ENCODE assay signal across 8 cellular contexts in the genomic region with DNA sequence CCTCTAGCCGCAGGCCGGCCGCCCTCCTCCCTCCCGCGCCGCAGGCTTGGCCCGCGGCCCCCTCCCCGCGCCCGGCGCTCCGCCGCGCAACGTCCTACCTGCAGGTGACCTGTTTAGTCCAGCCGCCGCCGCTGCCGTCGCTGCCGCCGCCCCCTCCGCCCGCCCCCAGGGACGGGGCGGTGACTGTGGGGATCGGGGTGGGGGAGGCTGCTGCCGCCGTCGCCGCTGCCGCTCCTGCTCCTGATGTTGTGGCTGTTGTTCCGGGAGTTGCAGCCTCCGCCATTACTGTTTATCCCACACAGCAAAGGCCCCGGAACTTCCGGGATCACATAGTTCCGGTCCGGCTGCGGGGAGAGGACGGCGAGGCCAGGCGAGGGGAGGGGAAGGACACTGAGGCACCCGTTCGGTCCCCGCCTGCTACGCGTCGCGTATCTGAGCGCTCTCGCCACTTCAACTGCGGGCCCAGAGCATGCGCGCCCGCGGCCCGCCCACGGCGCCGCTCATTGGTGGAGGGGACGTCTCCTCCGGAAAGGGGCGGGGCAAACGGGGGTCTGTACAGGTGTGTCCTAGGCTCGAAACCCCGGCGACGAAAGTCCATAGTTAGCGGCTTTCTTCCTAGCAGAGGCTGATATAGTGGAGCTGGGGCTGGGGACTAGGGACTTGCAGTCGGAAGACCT. TPM values are rescaled to one million over a fixed set of nuclear protein-coding genes. Genes with fewer than 3 reads are reported as not detected.
A peak's percentile ranks its signal among the peaks of the same experiment; 100 is the strongest.
DNase-seq lines count a peak whose midpoint lies in the region; FAIRE-seq and TF ChIP-seq lines count a peak whose summit lies in the region.

A gene with protein sequence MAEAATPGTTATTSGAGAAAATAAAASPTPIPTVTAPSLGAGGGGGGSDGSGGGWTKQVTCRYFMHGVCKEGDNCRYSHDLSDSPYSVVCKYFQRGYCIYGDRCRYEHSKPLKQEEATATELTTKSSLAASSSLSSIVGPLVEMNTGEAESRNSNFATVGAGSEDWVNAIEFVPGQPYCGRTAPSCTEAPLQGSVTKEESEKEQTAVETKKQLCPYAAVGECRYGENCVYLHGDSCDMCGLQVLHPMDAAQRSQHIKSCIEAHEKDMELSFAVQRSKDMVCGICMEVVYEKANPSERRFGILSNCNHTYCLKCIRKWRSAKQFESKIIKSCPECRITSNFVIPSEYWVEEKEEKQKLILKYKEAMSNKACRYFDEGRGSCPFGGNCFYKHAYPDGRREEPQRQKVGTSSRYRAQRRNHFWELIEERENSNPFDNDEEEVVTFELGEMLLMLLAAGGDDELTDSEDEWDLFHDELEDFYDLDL (minus strand): TSS at position 444 of the 677 bp plus-strand sequence. CDS start 161 bp downstream, at position 283.

- peak; percentile 76 for DNase-seq in GF-D8 (lab: John Stamatoyannopoulos, UW)
- DNase-seq in HEK293T (ENCODE audit: extremely low spot score): peak; percentile 99
- peak; percentile 82 for DNase-seq in MV-4-11 (lab: John Stamatoyannopoulos, UW)
- peak; percentile 97 for DNase-seq in SK-MEL-5 (ENCODE audit: low read depth, low spot score)
- DNase-seq in activated naive CD4-positive, alpha-beta T cell treated with anti-CD3 and anti-CD28 coated beads for 36 hours: peak; percentile 94
- peak; percentile 90 to 94 for DNase-seq in frontal cortex (ENCODE audit: low spot score in 2 of 2)
- peak; percentile 68 to 97 (median 91) for DNase-seq in substantia nigra (lab: John Stamatoyannopoulos, UW)

- peaks cover 2% of the 10 kb centered on the region for H3K36me3 Mint-ChIP-seq in activated naive CD4-positive, alpha-beta T cell treated with anti-CD3 and anti-CD28 coated beads for 36 hours (ENCODE audit: low read depth)

- peaks cover 7% of the 10 kb centered on the region for H3K36me3 ChIP-seq in neutrophil

- CTCF ChIA-PET in HEK293T (lab: Yijun Ruan, JAX): interaction anchor here (1.2 to 2.9 kb wide), 3 partner anchors 13 to 35 kb away, joined by 4 to 16 read pairs (median 4); no protein-coding TSS in a partner anchor
- CTCF ChIA-PET in activated naive CD4-positive, alpha-beta T cell treated with anti-CD3 and anti-CD28 coated beads for 36 hours (lab: Charles Lee): no interaction called here

- intact Hi-C loops in activated naive CD4-positive, alpha-beta T cell treated with anti-CD3 and anti-CD28 coated beads for 36 hours (cut with micrococcal nuclease): loop anchor here (1.0 to 5.0 kb wide), 9 partner anchors 81 to 1382 kb away; a partner anchor contains a TSS

- H3K4me1 Mint-ChIP-seq in activated naive CD4-positive, alpha-beta T cell treated with anti-CD3 and anti-CD28 coated beads for 36 hours (ENCODE audit: low read depth): peaks cover 29% of the 10 kb centered on the region

- peak within 1 kb of the TSS; percentile 95 for H3K4me3 Mint-ChIP-seq in activated naive CD4-positive, alpha-beta T cell treated with anti-CD3 and anti-CD28 coated beads for 36 hours

- H3K4me3 ChIP-seq in neutrophil (ENCODE audit: low read depth in 1 of 2, low read length in 1 of 2): peak within 1 kb of the TSS; percentile 96

- in situ Hi-C loops in SK-MEL-5 (cut with HindIII; ENCODE audit: low pct_unique_long_range_greater_than_20kb, low sequenced_read_pairs): no loop called here

- no peak for FAIRE-seq in frontal cortex (lab: Jason Lieb, UNC)

- H3K27ac Mint-ChIP-seq in activated naive CD4-positive, alpha-beta T cell treated with anti-CD3 and anti-CD28 coated beads for 36 hours: peak within 1 kb of the TSS; percentile 91

- H3K9me3 ChIP-seq in neutrophil: no peaks in the 10 kb centered on the region

- peak within 1 kb of the TSS; percentile 96 for H3K27ac ChIP-seq in neutrophil
- H3K27ac ChIP-seq in substantia nigra (ENCODE audit: low read depth, low read length, poor library complexity, severe bottlenecking): peak within 1 kb of the TSS; percentile 77

- H3K4me1 ChIP-seq in neutrophil (ENCODE audit: control insufficient read depth in 1 of 2, insufficient read depth in 1 of 2, low read depth in 1 of 2, low read length in 1 of 2): peaks cover 27 to 30% of the 10 kb centered on the region in 2 experiments

- H3K9me3 Mint-ChIP-seq in activated naive CD4-positive, alpha-beta T cell treated with anti-CD3 and anti-CD28 coated beads for 36 hours: no peaks in the 10 kb centered on the region

- TF ChIP-seq CTCF in neutrophil (IDR thresholded peaks at IDR 0.05): peak; percentile 33

- H3K27me3 Mint-ChIP-seq in activated naive CD4-positive, alpha-beta T cell treated with anti-CD3 and anti-CD28 coated beads for 36 hours (ENCODE audit: low read depth): no peaks in the 10 kb centered on the region

- POLR2A ChIA-PET in HEK293T (lab: Yijun Ruan, JAX): interaction anchor here (0.7 to 1.7 kb wide), 5 partner anchors 13 to 174 kb away, joined by 3 to 8 read pairs (median 6); a partner anchor contains a TSS

- H3K27me3 ChIP-seq in neutrophil: no peaks in the 10 kb centered on the region

TF ChIP-seq in HEK293T, 16 proteins besides CTCF, POLR2A, EP300 and RAD21:
- no peak for TF ChIP-seq BHLHE40 (IDR thresholded peaks at IDR 0.05; ENCODE audit: borderline replicate concordance)
- peak; percentile 83 for TF ChIP-seq ELF4 (IDR thresholded peaks at IDR 0.05)
- TF ChIP-seq L3MBTL2 (conservative IDR thresholded peaks at IDR 0.05): peak; percentile 92
- TF ChIP-seq FOXM1 (IDR thresholded peaks at IDR 0.05; ENCODE audit: borderline replicate concordance): peak; percentile 55; the same call in 1 of the 2 replicates
- TF ChIP-seq SP1 (IDR thresholded peaks at IDR 0.05): no peak

RNA-seq across cellular contexts. Expression of the gene that starts here (rescaled TPM):
- 123 and 138 TPM in 2 replicates for total RNA-seq in SK-MEL-5 (2014; rRNA removed; shearing (Covaris generic))
- 95.2 and 114 TPM in 2 replicates for polyA plus RNA-seq in SK-MEL-5 (2015; cell fraction: cytosol; rRNA removed)
- polyA plus RNA-seq in SK-MEL-5 (2015; cell fraction: nucleus; rRNA removed): 107 and 111 TPM in 2 replicates
- 10 to 100 TPM; 77.6 to 78.6 TPM for total RNA-seq in activated naive CD4-positive, alpha-beta T cell treated with anti-CD3 and anti-CD28 coated beads for 36 hours
- 113 TPM for total RNA-seq in frontal cortex

Comparison
In these comparisons a context has a peak if more than half of its experiments do, and no peak if none do; other contexts are left out.
1. Peak in every context shown above with its lines: DNase-seq, H3K4me3 ChIP-seq and H3K27ac ChIP-seq.